11 cellular contexts compared by ENCODE assay signal in genomic region chr5:82405618-82406199, GRCh38.
DNase-seq lines count a peak whose midpoint lies in the region; ATAC-seq and TF ChIP-seq lines count a peak whose summit lies in the region.
"Had no signal": no experiment of that assay in that cellular context is flagged by ENCODE, and none has a peak within 500 bp of the region (broad histone marks: within the 10 kb centered on the region; RNA-seq: fewer than 3 reads in every experiment).

No MANE protein-coding gene starts in this region.

- no peak overlapping the region for H3K27ac Mint-ChIP-seq in activated CD4-positive, alpha-beta memory T cell treated with anti-CD3 and anti-CD28 coated beads for 36 hours
- H3K27ac Mint-ChIP-seq: CD8-positive, alpha-beta T cell had no signal

- H3K9me3 ChIP-seq in MG63 (peaks cover 13% of the 10 kb centered on the region), ascending aorta (peaks cover 8 to 13% of the 10 kb centered on the region in 2 donors)

- H3K36me3 Mint-ChIP-seq in activated CD4-positive, alpha-beta memory T cell treated with anti-CD3 and anti-CD28 coated beads for 36 hours: no peaks in the 10 kb centered on the region
- H3K36me3 Mint-ChIP-seq: CD8-positive, alpha-beta T cell had no signal

- H3K4me3 Mint-ChIP-seq in activated CD4-positive, alpha-beta memory T cell treated with anti-CD3 and anti-CD28 coated beads for 36 hours: no peak overlapping the region
- H3K4me3 Mint-ChIP-seq: CD8-positive, alpha-beta T cell had no signal

- H3K27me3 ChIP-seq in MG63: no peaks in the 10 kb centered on the region
- H3K27me3 ChIP-seq in ascending aorta: no peaks in the 10 kb centered on the region

- H3K4me3 ChIP-seq in MG63 (no peak overlapping the region), ascending aorta (no peak overlapping the region)
- H3K4me3 ChIP-seq: K562 had no signal

- no peak for ATAC-seq in HG03439 (IDR thresholded peaks at IDR 0.05; ENCODE audit: unreplicated experiment)
- no peak for ATAC-seq in GM21619 (IDR thresholded peaks at IDR 0.05; ENCODE audit: unreplicated experiment)
- ATAC-seq: CD8-positive, alpha-beta T cell; K562; Panc1 had no signal

- peaks cover 9% of the 10 kb centered on the region for H3K9me3 Mint-ChIP-seq in activated CD4-positive, alpha-beta memory T cell treated with anti-CD3 and anti-CD28 coated beads for 36 hours

- DNase-seq in AG08395 (ENCODE audit: low spot score): peak; percentile 91
- peak; percentile 62 for DNase-seq in MG63
- no peak for DNase-seq in ascending aorta (ENCODE audit: low spot score in 2 of 2)
- peak; percentile 62 for DNase-seq in left kidney (ENCODE audit: low read depth, low spot score)
- no peak for DNase-seq in activated CD4-positive, alpha-beta memory T cell treated with anti-CD3 and anti-CD28 coated beads for 36 hours
- DNase-seq in KG1 (lab: John Stamatoyannopoulos, UW): no peak
- DNase-seq: CD8-positive, alpha-beta T cell had no signal

- H3K27ac ChIP-seq in ascending aorta: peak overlapping the region; percentile 76 to 78

- intact Hi-C loops in ascending aorta (cut with DNase I): no loop called here
- intact Hi-C loops in activated CD4-positive, alpha-beta memory T cell treated with anti-CD3 and anti-CD28 coated beads for 36 hours (cut with micrococcal nuclease): no loop called here

- H3K4me1 ChIP-seq in ascending aorta: peaks cover 0 to 18% of the 10 kb centered on the region in 2 donors

- H3K4me1 Mint-ChIP-seq in activated CD4-positive, alpha-beta memory T cell treated with anti-CD3 and anti-CD28 coated beads for 36 hours (ENCODE audit: low read depth): no peaks in the 10 kb centered on the region

- CTCF ChIA-PET in activated CD4-positive, alpha-beta memory T cell treated with anti-CD3 and anti-CD28 coated beads for 36 hours (lab: Charles Lee): interaction anchor here (0.6 kb wide), 1 partner anchor 314 kb away, joined by 3 read pairs; no protein-coding TSS in a partner anchor

- no peak for TF ChIP-seq CTCF in ascending aorta (IDR thresholded peaks at IDR 0.05)

- H3K36me3 ChIP-seq in MG63 (no peaks in the 10 kb centered on the region), ascending aorta (no peaks in the 10 kb centered on the region)

- POLR2A ChIA-PET in activated CD4-positive, alpha-beta memory T cell treated with anti-CD3 and anti-CD28 coated beads for 36 hours (lab: Charles Lee): no interaction called here

- H3K27me3 Mint-ChIP-seq in activated CD4-positive, alpha-beta memory T cell treated with anti-CD3 and anti-CD28 coated beads for 36 hours: no peaks in the 10 kb centered on the region

Comparison
In these comparisons a context has a peak if more than half of its experiments do, and no peak if none do; other contexts are left out.
1. DNase-seq: peak in AG08395 (single experiment), MG63 (single experiment) and left kidney (single experiment); none in ascending aorta (0 of 2), activated CD4-positive, alpha-beta memory T cell treated with anti-CD3 and anti-CD28 coated beads for 36 hours (single experiment) and KG1 (single experiment).